ENCODE assay signal across 1 cellular context in the genomic region with DNA sequence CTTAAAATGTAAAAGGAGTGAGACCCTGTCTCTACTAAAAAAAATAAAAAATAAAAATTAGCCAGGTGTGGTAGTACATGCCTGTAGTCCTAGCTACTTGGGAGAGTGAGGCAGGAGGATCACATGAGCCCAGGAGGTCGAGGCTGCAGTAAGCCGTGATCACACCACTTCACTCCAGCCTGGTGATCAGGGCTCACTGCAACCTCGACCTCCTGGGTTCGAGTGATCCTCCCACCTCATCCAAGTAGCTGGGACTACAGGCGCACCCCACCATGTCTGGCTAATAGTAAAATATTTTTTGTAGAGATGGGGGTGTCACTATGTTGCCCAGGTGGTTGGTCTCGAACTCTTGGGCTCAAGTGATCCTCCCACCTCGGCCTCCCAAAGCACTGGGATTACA.
TF ChIP-seq lines count a peak whose summit lies in the region.

No MANE protein-coding gene starts in this region.

TF ChIP-seq in HepG2, 621 proteins besides CTCF, POLR2A, EP300 and RAD21:
- TF ChIP-seq ZNF589 (CRISPR knock-in tag; conservative IDR thresholded peaks at IDR 0.05) (no peak), REXO4 (CRISPR knock-in tag; IDR thresholded peaks at IDR 0.05; ENCODE audit: borderline replicate concordance) (no peak), POLR2AphosphoS5 (IDR thresholded peaks at IDR 0.05; ENCODE audit: low read depth, low read length) (no peak), KDM2A (CRISPR knock-in tag; IDR thresholded peaks at IDR 0.05; ENCODE audit: borderline replicate concordance, low read depth) (no peak), TBX2 (CRISPR knock-in tag; IDR thresholded peaks at IDR 0.05; ENCODE audit: borderline replicate concordance) (no peak), SRY (CRISPR knock-in tag; IDR thresholded peaks at IDR 0.05) (no peak), ZNF10 (CRISPR knock-in tag; IDR thresholded peaks at IDR 0.05; ENCODE audit: borderline replicate concordance, low read depth) (no peak), NFE2 (CRISPR knock-in tag; IDR thresholded peaks at IDR 0.05) (no peak), HOXD1 (CRISPR knock-in tag; IDR thresholded peaks at IDR 0.05) (no peak)
- TF ChIP-seq, protein P1, sequence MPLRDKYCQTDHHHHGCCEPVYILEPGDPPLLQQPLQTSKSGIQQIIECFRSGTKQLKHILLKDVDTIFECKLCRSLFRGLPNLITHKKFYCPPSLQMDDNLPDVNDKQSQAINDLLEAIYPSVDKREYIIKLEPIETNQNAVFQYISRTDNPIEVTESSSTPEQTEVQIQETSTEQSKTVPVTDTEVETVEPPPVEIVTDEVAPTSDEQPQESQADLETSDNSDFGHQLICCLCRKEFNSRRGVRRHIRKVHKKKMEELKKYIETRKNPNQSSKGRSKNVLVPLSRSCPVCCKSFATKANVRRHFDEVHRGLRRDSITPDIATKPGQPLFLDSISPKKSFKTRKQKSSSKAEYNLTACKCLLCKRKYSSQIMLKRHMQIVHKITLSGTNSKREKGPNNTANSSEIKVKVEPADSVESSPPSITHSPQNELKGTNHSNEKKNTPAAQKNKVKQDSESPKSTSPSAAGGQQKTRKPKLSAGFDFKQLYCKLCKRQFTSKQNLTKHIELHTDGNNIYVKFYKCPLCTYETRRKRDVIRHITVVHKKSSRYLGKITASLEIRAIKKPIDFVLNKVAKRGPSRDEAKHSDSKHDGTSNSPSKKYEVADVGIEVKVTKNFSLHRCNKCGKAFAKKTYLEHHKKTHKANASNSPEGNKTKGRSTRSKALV (CRISPR knock-in tag; IDR thresholded peaks at IDR 0.05), result no peak
- TF ChIP-seq, protein P2, sequence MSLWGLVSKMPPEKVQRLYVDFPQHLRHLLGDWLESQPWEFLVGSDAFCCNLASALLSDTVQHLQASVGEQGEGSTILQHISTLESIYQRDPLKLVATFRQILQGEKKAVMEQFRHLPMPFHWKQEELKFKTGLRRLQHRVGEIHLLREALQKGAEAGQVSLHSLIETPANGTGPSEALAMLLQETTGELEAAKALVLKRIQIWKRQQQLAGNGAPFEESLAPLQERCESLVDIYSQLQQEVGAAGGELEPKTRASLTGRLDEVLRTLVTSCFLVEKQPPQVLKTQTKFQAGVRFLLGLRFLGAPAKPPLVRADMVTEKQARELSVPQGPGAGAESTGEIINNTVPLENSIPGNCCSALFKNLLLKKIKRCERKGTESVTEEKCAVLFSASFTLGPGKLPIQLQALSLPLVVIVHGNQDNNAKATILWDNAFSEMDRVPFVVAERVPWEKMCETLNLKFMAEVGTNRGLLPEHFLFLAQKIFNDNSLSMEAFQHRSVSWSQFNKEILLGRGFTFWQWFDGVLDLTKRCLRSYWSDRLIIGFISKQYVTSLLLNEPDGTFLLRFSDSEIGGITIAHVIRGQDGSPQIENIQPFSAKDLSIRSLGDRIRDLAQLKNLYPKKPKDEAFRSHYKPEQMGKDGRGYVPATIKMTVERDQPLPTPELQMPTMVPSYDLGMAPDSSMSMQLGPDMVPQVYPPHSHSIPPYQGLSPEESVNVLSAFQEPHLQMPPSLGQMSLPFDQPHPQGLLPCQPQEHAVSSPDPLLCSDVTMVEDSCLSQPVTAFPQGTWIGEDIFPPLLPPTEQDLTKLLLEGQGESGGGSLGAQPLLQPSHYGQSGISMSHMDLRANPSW (CRISPR knock-in tag; IDR thresholded peaks at IDR 0.05; ENCODE audit: borderline replicate concordance), result no peak
- TF ChIP-seq, protein P3, sequence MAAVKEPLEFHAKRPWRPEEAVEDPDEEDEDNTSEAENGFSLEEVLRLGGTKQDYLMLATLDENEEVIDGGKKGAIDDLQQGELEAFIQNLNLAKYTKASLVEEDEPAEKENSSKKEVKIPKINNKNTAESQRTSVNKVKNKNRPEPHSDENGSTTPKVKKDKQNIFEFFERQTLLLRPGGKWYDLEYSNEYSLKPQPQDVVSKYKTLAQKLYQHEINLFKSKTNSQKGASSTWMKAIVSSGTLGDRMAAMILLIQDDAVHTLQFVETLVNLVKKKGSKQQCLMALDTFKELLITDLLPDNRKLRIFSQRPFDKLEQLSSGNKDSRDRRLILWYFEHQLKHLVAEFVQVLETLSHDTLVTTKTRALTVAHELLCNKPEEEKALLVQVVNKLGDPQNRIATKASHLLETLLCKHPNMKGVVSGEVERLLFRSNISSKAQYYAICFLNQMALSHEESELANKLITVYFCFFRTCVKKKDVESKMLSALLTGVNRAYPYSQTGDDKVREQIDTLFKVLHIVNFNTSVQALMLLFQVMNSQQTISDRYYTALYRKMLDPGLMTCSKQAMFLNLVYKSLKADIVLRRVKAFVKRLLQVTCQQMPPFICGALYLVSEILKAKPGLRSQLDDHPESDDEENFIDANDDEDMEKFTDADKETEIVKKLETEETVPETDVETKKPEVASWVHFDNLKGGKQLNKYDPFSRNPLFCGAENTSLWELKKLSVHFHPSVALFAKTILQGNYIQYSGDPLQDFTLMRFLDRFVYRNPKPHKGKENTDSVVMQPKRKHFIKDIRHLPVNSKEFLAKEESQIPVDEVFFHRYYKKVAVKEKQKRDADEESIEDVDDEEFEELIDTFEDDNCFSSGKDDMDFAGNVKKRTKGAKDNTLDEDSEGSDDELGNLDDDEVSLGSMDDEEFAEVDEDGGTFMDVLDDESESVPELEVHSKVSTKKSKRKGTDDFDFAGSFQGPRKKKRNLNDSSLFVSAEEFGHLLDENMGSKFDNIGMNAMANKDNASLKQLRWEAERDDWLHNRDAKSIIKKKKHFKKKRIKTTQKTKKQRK (IDR thresholded peaks at IDR 0.05; ENCODE audit: low read length), result no peak
- TF ChIP-seq, protein P4, sequence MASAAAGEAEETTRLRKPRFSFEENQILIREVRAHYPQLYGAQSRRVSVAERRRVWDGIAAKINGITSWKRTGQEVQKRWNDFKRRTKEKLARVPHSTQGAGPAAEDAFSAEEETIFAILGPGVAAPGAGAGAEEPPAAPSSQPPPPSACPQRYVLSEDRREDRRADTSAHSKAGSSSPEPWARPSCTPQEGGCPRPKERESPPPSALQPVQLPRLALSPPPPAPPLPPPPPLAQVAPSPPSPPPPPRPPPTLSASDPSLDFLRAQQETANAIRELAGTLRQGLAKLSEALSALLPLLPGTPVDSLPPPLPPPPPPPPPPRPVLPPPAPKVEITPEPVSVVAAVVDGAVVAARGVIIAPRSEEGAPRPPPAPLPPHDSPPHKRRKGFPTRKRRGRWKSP (CRISPR knock-in tag; IDR thresholded peaks at IDR 0.05), result no peak
- TF ChIP-seq, protein P5, sequence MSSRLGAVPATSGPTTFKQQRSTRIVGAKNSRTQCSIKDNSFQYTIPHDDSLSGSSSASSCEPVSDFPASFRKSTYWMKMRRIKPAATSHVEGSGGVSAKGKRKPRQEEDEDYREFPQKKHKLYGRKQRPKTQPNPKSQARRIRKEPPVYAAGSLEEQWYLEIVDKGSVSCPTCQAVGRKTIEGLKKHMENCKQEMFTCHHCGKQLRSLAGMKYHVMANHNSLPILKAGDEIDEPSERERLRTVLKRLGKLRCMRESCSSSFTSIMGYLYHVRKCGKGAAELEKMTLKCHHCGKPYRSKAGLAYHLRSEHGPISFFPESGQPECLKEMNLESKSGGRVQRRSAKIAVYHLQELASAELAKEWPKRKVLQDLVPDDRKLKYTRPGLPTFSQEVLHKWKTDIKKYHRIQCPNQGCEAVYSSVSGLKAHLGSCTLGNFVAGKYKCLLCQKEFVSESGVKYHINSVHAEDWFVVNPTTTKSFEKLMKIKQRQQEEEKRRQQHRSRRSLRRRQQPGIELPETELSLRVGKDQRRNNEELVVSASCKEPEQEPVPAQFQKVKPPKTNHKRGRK (CRISPR knock-in tag; IDR thresholded peaks at IDR 0.05), result no peak
